8 cellular contexts compared by ENCODE assay signal in genomic region chr17:40418428-40418706, GRCh38. TPM values are rescaled to one million over a fixed set of nuclear protein-coding genes. Genes with fewer than 3 reads are reported as not detected.
DNase-seq lines count a peak whose midpoint lies in the region; ATAC-seq and TF ChIP-seq lines count a peak whose summit lies in the region.

No MANE protein-coding gene starts in this region.

- peaks cover 2% of the 10 kb centered on the region for H3K27me3 Mint-ChIP-seq in IgD-negative memory B cell
- H3K27me3 Mint-ChIP-seq in dendritic cell treated with granulocyte-macrophage colony-stimulating factor and Interleukin-4, amounts not matched to agents 40 ng/mL and 50 ng/mL, for 4 days, result no peaks in the 10 kb centered on the region

- peak overlapping the region in 2 of 3 donors; percentile 78 to 87 for H3K27ac Mint-ChIP-seq in IgD-negative memory B cell
- peak overlapping the region; percentile 73 for H3K27ac Mint-ChIP-seq in dendritic cell treated with granulocyte-macrophage colony-stimulating factor and Interleukin-4, amounts not matched to agents 40 ng/mL and 50 ng/mL, for 4 days

- H3K4me3 ChIP-seq in muscle layer of duodenum (ENCODE audit: low read depth in 1 of 2, low read length in 2 of 2), result peak overlapping the region; percentile 74 to 81

- ATAC-seq in GM18519 (IDR thresholded peaks at IDR 0.05; ENCODE audit: low FRiP score, unreplicated experiment) (no peak), HG03045 (IDR thresholded peaks at IDR 0.05; ENCODE audit: unreplicated experiment) (no peak)

- H3K4me1 ChIP-seq in muscle layer of duodenum (ENCODE audit: control insufficient read depth in 1 of 2, insufficient read depth in 2 of 2, low read length in 2 of 2), result peaks cover 0 to 11% of the 10 kb centered on the region in 2 donors

- peak overlapping the region; percentile 83 to 98 (median 94) for H3K4me3 Mint-ChIP-seq in IgD-negative memory B cell
- H3K4me3 Mint-ChIP-seq in dendritic cell treated with granulocyte-macrophage colony-stimulating factor and Interleukin-4, amounts not matched to agents 40 ng/mL and 50 ng/mL, for 4 days, result peak overlapping the region; percentile 97

- H3K9me3 ChIP-seq in muscle layer of duodenum (ENCODE audit: control insufficient read depth in 1 of 2, low read length in 2 of 2), result no peaks in the 10 kb centered on the region

- DNase-seq in stimulated activated naive CD4-positive, alpha-beta T cell (lab: John Stamatoyannopoulos, UW), result no peak
- no peak for DNase-seq in NCI-H2196 treated with DMSO at 0.1 percent for 48 hours (lab: John Stamatoyannopoulos, UW; ENCODE audit: unreplicated experiment)

- H3K9me3 Mint-ChIP-seq in IgD-negative memory B cell, result no peaks in the 10 kb centered on the region
- no peaks in the 10 kb centered on the region for H3K9me3 Mint-ChIP-seq in dendritic cell treated with granulocyte-macrophage colony-stimulating factor and Interleukin-4, amounts not matched to agents 40 ng/mL and 50 ng/mL, for 4 days

- no peaks in the 10 kb centered on the region for H3K27me3 ChIP-seq in muscle layer of duodenum (ENCODE audit: low read depth, low read length)

- no peaks in the 10 kb centered on the region for H3K36me3 Mint-ChIP-seq in IgD-negative memory B cell
- peaks cover 6% of the 10 kb centered on the region for H3K36me3 Mint-ChIP-seq in dendritic cell treated with granulocyte-macrophage colony-stimulating factor and Interleukin-4, amounts not matched to agents 40 ng/mL and 50 ng/mL, for 4 days (ENCODE audit: low read depth)

- no peak for TF ChIP-seq CTCF in 22Rv1 (IDR thresholded peaks at IDR 0.05)

- H3K27ac ChIP-seq in 22Rv1 (peak overlapping the region; percentile 87), muscle layer of duodenum (ENCODE audit: low read length) (peak overlapping the region; percentile 64)

- no peaks in the 10 kb centered on the region for H3K36me3 ChIP-seq in muscle layer of duodenum (ENCODE audit: control insufficient read depth in 1 of 2, insufficient read depth in 2 of 2, low read length in 2 of 2)

- intact Hi-C loops in dendritic cell treated with granulocyte-macrophage colony-stimulating factor and Interleukin-4, amounts not matched to agents 40 ng/mL and 50 ng/mL, for 4 days (cut with micrococcal nuclease), result loop anchor here (5.0 kb wide), 1 partner anchor 216 kb away; no protein-coding TSS in a partner anchor

- peaks cover 13 to 18% (median 16%) of the 10 kb centered on the region in 3 donors for H3K4me1 Mint-ChIP-seq in IgD-negative memory B cell
- H3K4me1 Mint-ChIP-seq in dendritic cell treated with granulocyte-macrophage colony-stimulating factor and Interleukin-4, amounts not matched to agents 40 ng/mL and 50 ng/mL, for 4 days (ENCODE audit: low read depth), result peaks cover 25% of the 10 kb centered on the region

RNA-seq across cellular contexts. Expression of gene TOP2A, which starts 0.7 kb away (rescaled TPM):
- not detected for polyA plus RNA-seq in IgD-negative memory B cell

RNA-seq across cellular contexts. Expression of gene IGFBP4, which starts 24.9 kb away (rescaled TPM):
- 3.0 TPM for polyA plus RNA-seq in IgD-negative memory B cell

RNA-seq across cellular contexts. Expression of gene GJD3, which starts 53.8 kb away (rescaled TPM):
- not detected for polyA plus RNA-seq in IgD-negative memory B cell
